1 cellular context compared by ENCODE assay signal in genomic region chr5:94906750-94907149, GRCh38.
TF ChIP-seq lines count a peak whose summit lies in the region.

No MANE protein-coding gene starts in this region.

TF ChIP-seq in SK-N-SH treated with all-trans-retinoic acid at 6 μM for 48 hours, 23 proteins besides CTCF, POLR2A, EP300 and RAD21 (continued from another document):
- TF ChIP-seq PATZ1 (CRISPR knock-in tag; IDR thresholded peaks at IDR 0.05; ENCODE audit: borderline replicate concordance) (peak; percentile 55; the same call in 1 of the 2 replicates), ZFP3 (CRISPR knock-in tag; IDR thresholded peaks at IDR 0.05) (no peak), TCF4 (CRISPR knock-in tag; IDR thresholded peaks at IDR 0.05; ENCODE audit: borderline replicate concordance) (no peak), CSDC2 (CRISPR knock-in tag; IDR thresholded peaks at IDR 0.05) (no peak), ZNF70 (CRISPR knock-in tag; IDR thresholded peaks at IDR 0.05) (no peak), OSR1 (CRISPR knock-in tag; IDR thresholded peaks at IDR 0.05) (no peak), ZC3H10 (CRISPR knock-in tag; IDR thresholded peaks at IDR 0.05) (no peak), ZNF565 (CRISPR knock-in tag; conservative IDR thresholded peaks at IDR 0.05; ENCODE audit: low read depth) (no peak), GLIS3 (CRISPR knock-in tag; IDR thresholded peaks at IDR 0.05) (no peak), ISL1 (CRISPR knock-in tag; IDR thresholded peaks at IDR 0.05) (peak; percentile 96), ZNF8 (CRISPR knock-in tag; IDR thresholded peaks at IDR 0.05) (no peak)
- TF ChIP-seq, protein P1, sequence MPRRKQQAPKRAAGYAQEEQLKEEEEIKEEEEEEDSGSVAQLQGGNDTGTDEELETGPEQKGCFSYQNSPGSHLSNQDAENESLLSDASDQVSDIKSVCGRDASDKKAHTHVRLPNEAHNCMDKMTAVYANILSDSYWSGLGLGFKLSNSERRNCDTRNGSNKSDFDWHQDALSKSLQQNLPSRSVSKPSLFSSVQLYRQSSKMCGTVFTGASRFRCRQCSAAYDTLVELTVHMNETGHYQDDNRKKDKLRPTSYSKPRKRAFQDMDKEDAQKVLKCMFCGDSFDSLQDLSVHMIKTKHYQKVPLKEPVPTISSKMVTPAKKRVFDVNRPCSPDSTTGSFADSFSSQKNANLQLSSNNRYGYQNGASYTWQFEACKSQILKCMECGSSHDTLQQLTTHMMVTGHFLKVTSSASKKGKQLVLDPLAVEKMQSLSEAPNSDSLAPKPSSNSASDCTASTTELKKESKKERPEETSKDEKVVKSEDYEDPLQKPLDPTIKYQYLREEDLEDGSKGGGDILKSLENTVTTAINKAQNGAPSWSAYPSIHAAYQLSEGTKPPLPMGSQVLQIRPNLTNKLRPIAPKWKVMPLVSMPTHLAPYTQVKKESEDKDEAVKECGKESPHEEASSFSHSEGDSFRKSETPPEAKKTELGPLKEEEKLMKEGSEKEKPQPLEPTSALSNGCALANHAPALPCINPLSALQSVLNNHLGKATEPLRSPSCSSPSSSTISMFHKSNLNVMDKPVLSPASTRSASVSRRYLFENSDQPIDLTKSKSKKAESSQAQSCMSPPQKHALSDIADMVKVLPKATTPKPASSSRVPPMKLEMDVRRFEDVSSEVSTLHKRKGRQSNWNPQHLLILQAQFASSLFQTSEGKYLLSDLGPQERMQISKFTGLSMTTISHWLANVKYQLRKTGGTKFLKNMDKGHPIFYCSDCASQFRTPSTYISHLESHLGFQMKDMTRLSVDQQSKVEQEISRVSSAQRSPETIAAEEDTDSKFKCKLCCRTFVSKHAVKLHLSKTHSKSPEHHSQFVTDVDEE (CRISPR knock-in tag; IDR thresholded peaks at IDR 0.05): 0 out of 2 replicates have a peak, but pooled peaks have one; percentile 27
- TF ChIP-seq, protein P2, sequence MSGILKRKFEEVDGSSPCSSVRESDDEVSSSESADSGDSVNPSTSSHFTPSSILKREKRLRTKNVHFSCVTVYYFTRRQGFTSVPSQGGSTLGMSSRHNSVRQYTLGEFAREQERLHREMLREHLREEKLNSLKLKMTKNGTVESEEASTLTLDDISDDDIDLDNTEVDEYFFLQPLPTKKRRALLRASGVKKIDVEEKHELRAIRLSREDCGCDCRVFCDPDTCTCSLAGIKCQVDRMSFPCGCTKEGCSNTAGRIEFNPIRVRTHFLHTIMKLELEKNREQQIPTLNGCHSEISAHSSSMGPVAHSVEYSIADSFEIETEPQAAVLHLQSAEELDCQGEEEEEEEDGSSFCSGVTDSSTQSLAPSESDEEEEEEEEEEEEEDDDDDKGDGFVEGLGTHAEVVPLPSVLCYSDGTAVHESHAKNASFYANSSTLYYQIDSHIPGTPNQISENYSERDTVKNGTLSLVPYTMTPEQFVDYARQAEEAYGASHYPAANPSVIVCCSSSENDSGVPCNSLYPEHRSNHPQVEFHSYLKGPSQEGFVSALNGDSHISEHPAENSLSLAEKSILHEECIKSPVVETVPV (CRISPR knock-in tag; IDR thresholded peaks at IDR 0.05): peak; percentile 74
